31 cellular contexts compared by ENCODE assay signal in the genomic region with DNA sequence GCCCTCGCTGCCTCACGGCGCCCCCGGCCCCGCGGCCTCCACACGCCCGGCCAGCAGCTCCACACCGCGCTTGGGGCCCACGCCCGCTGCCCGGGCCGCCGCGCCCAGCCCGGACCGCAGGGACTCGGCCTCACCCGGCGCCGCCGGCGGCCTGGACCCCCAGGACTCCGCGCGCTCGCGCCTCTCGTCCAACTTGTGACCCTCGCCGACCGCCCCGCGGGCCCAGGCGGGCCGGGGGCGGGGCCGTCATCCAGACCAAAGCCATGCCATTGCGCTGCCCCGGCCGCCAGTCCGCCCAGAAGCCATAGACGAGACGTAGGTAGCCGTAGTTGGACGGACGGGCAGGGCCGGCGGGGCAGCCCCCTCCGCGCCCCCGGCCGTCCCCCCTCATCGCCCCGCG. TPM values are rescaled to one million over a fixed set of nuclear protein-coding genes. Genes with fewer than 3 reads are reported as not detected.
"Had no signal": no experiment of that assay in that cellular context is flagged by ENCODE, and none has a peak within 500 bp of the region (broad histone marks: within the 10 kb centered on the region; RNA-seq: fewer than 3 reads in every experiment).

No MANE protein-coding gene starts in this region.

- H3K27ac Mint-ChIP-seq: effector memory CD8-positive, alpha-beta T cell; immature natural killer cell; mesothelial cell of epicardium; nephron; neural progenitor cell; stimulated activated naive CD8-positive, alpha-beta T cell treated with anti-CD3 and anti-CD28 coated beads, Interleukin-15, amount 100 ng/mL, for 72 hours had no signal

- H3K27ac ChIP-seq: neural progenitor cell, ovary, psoas muscle, suprapubic skin, transverse colon, upper lobe of right lung, uterus had no signal

- H3K27me3 ChIP-seq: neural progenitor cell, ovary, upper lobe of right lung, uterus had no signal

- DNase-seq: cortex of kidney; effector memory CD8-positive, alpha-beta T cell; hypothalamus; immature natural killer cell; islet precursor cell; kidney glomerular epithelial cell; mesenchymal stem cell; naive thymus-derived CD4-positive, alpha-beta T cell; ovary; posterior cingulate gyrus; psoas muscle; right cardiac atrium; stimulated activated CD4-positive, alpha-beta T cell treated with anti-CD3 and anti-CD28 coated beads, Interleukin-15, amount 100 ng/mL, for 24 hours; stimulated activated CD4-positive, alpha-beta T cell treated with anti-CD3 and anti-CD28 coated beads, Interleukin-4, amount 100 ng/mL, for 1 hour; stimulated activated CD8-positive, alpha-beta memory T cell treated with anti-CD3 and anti-CD28 coated beads, Interleukin-4, amount 100 ng/mL, for 48 hours; stimulated activated naive CD4-positive, alpha-beta T cell; stimulated activated naive CD8-positive, alpha-beta T cell treated with anti-CD3 and anti-CD28 coated beads, Interleukin-15, amount 100 ng/mL, for 72 hours; transverse colon; upper lobe of right lung; uterus had no signal

- H3K27me3 Mint-ChIP-seq: effector memory CD8-positive, alpha-beta T cell; naive thymus-derived CD4-positive, alpha-beta T cell; stimulated activated naive CD8-positive, alpha-beta T cell treated with anti-CD3 and anti-CD28 coated beads, Interleukin-15, amount 100 ng/mL, for 72 hours had no signal

- H3K4me3 Mint-ChIP-seq: mesothelial cell of epicardium; nephron; neural progenitor cell; stimulated activated naive CD8-positive, alpha-beta T cell treated with anti-CD3 and anti-CD28 coated beads, Interleukin-15, amount 100 ng/mL, for 72 hours had no signal

- H3K4me1 Mint-ChIP-seq: mesothelial cell of epicardium had no signal

- ATAC-seq: effector memory CD8-positive, alpha-beta T cell; naive thymus-derived CD4-positive, alpha-beta T cell; right cardiac atrium; stimulated activated naive CD8-positive, alpha-beta T cell treated with anti-CD3 and anti-CD28 coated beads, Interleukin-15, amount 100 ng/mL, for 72 hours had no signal

- H3K4me3 ChIP-seq: neural progenitor cell, ovary, psoas muscle, skin epidermis, suprapubic skin, transverse colon, upper lobe of right lung, uterus had no signal

- H3K36me3 ChIP-seq: neural progenitor cell, ovary, uterus had no signal

- H3K9me3 ChIP-seq: ovary, psoas muscle, suprapubic skin, transverse colon, upper lobe of right lung, uterus had no signal

- H3K4me1 ChIP-seq: neural progenitor cell, psoas muscle, upper lobe of right lung, uterus had no signal

- FAIRE-seq: endometrium, frontal cortex had no signal

- H3K9me3 Mint-ChIP-seq: effector memory CD8-positive, alpha-beta T cell; immature natural killer cell; mesothelial cell of epicardium; naive thymus-derived CD4-positive, alpha-beta T cell; nephron; neural progenitor cell; stimulated activated naive CD8-positive, alpha-beta T cell treated with anti-CD3 and anti-CD28 coated beads, Interleukin-15, amount 100 ng/mL, for 72 hours had no signal

RNA-seq across cellular contexts. Expression of a gene that starts 23.4 kb away (rescaled TPM):
- total RNA-seq: dermis microvascular lymphatic vessel endothelial cell, fibroblast of villous mesenchyme, lung microvascular endothelial cell, transverse colon had no signal
- polyA plus RNA-seq: liver; naive thymus-derived CD4-positive, alpha-beta T cell had no signal

RNA-seq across cellular contexts. Expression of a gene that starts 26.6 kb away (rescaled TPM):
- polyA plus RNA-seq: immature natural killer cell; naive thymus-derived CD4-positive, alpha-beta T cell had no signal
